Comparison of ENCODE assay signal across 8 cellular contexts in genomic region chr15:90184119-90184785, GRCh38. TPM values are rescaled to one million over a fixed set of nuclear protein-coding genes. Genes with fewer than 3 reads are reported as not detected.
DNase-seq lines count a peak whose midpoint lies in the region; ATAC-seq and TF ChIP-seq lines count a peak whose summit lies in the region.

No MANE protein-coding gene starts in this region.

- no peaks in the 10 kb centered on the region for H3K27me3 Mint-ChIP-seq in activated naive CD4-positive, alpha-beta T cell treated with anti-CD3 and anti-CD28 coated beads for 36 hours (ENCODE audit: low read depth)

- DNase-seq in activated naive CD4-positive, alpha-beta T cell treated with Interleukin-2 at 50 U/mL for 16 hours, result peak; percentile 58
- no peak for DNase-seq in activated naive CD4-positive, alpha-beta T cell (lab: John Stamatoyannopoulos, UW)
- peak; percentile 76 for DNase-seq in NCI-H2196 (lab: John Stamatoyannopoulos, UW; ENCODE audit: unreplicated experiment)
- peak; percentile 21 for DNase-seq in activated naive CD4-positive, alpha-beta T cell treated with anti-CD3 and anti-CD28 coated beads for 36 hours
- peak; percentile 87 to 92 for DNase-seq in cardiac muscle cell (ENCODE audit: low read depth in 1 of 2, low spot score in 1 of 2)
- DNase-seq in NCI-H1694 treated with DMSO at 0.1 percent for 48 hours (lab: John Stamatoyannopoulos, UW), result no peak

- H3K27ac Mint-ChIP-seq in activated naive CD4-positive, alpha-beta T cell treated with anti-CD3 and anti-CD28 coated beads for 36 hours, result peak overlapping the region; percentile 2

- H2AFZ ChIP-seq in parathyroid adenoma, result peak overlapping the region; percentile 65

- H3K27ac ChIP-seq in cardiac muscle cell (peak overlapping the region; percentile 79), parathyroid adenoma (peak overlapping the region; percentile 99)

- peak overlapping the region; percentile 59 for H3K4me2 ChIP-seq in parathyroid adenoma (ENCODE audit: low read length)

- H3K9me3 Mint-ChIP-seq in activated naive CD4-positive, alpha-beta T cell treated with anti-CD3 and anti-CD28 coated beads for 36 hours, result no peaks in the 10 kb centered on the region

- no peaks in the 10 kb centered on the region for H3K36me3 Mint-ChIP-seq in activated naive CD4-positive, alpha-beta T cell treated with anti-CD3 and anti-CD28 coated beads for 36 hours (ENCODE audit: low read depth)

- H3K9me3 ChIP-seq in cardiac muscle cell (ENCODE audit: low read depth), result no peaks in the 10 kb centered on the region
- no peaks in the 10 kb centered on the region for H3K9me3 ChIP-seq in parathyroid adenoma (ENCODE audit: control insufficient read depth, low read length)

- H3K4me3 ChIP-seq in cardiac muscle cell (peak overlapping the region; percentile 45), parathyroid adenoma (ENCODE audit: low read depth, low read length) (peak overlapping the region; percentile 68)

- H3K4me1 ChIP-seq in cardiac muscle cell (ENCODE audit: low read depth), result peaks cover 7% of the 10 kb centered on the region
- peaks cover 6% of the 10 kb centered on the region for H3K4me1 ChIP-seq in parathyroid adenoma

- peaks cover 11% of the 10 kb centered on the region for H3K4me1 Mint-ChIP-seq in activated naive CD4-positive, alpha-beta T cell treated with anti-CD3 and anti-CD28 coated beads for 36 hours (ENCODE audit: low read depth)

- peak overlapping the region; percentile 53 for H3K9ac ChIP-seq in parathyroid adenoma

- CTCF ChIA-PET in activated naive CD4-positive, alpha-beta T cell treated with anti-CD3 and anti-CD28 coated beads for 36 hours (lab: Charles Lee), result interaction anchor here (0.6 to 1.0 kb wide), 5 partner anchors 19 to 630 kb away, joined by 3 to 7 read pairs (median 4); no protein-coding TSS in a partner anchor

- TF ChIP-seq CTCF in cardiac muscle cell (IDR thresholded peaks at IDR 0.05; ENCODE audit: low read depth, low read length) (no peak), parathyroid adenoma (IDR thresholded peaks at IDR 0.05) (no peak)

- intact Hi-C loops in activated naive CD4-positive, alpha-beta T cell treated with anti-CD3 and anti-CD28 coated beads for 36 hours (cut with micrococcal nuclease), result loop anchor here (2.0 kb wide), 1 partner anchor 49 kb away; the partner anchor contains the start of gene CIB1

- H3K4me3 Mint-ChIP-seq in activated naive CD4-positive, alpha-beta T cell treated with anti-CD3 and anti-CD28 coated beads for 36 hours, result peak overlapping the region; percentile 60

- H3K36me3 ChIP-seq in cardiac muscle cell (no peaks in the 10 kb centered on the region), parathyroid adenoma (ENCODE audit: control insufficient read depth, insufficient read depth, low read length) (no peaks in the 10 kb centered on the region)

- no peaks in the 10 kb centered on the region for H3K27me3 ChIP-seq in cardiac muscle cell
- no peaks in the 10 kb centered on the region for H3K27me3 ChIP-seq in parathyroid adenoma (ENCODE audit: control insufficient read depth, insufficient read depth, low read length)

- H3K79me2 ChIP-seq in parathyroid adenoma, result no peaks in the 10 kb centered on the region

- peak; percentile 43 for ATAC-seq in HG02678 (IDR thresholded peaks at IDR 0.05; ENCODE audit: unreplicated experiment)

RNA-seq across cellular contexts. Expression of gene SEMA4B, which starts 16.9 kb away (rescaled TPM):
- 1 to 10 TPM; 6.8 to 8.6 TPM for total RNA-seq in activated naive CD4-positive, alpha-beta T cell treated with anti-CD3 and anti-CD28 coated beads for 36 hours
- total RNA-seq in cardiac muscle cell, result 38.0 and 39.3 TPM in 2 replicates
- 43.1 and 44.9 TPM in 2 replicates for polyA plus RNA-seq in cardiac muscle cell

RNA-seq across cellular contexts. Expression of gene CIB1, which starts 49.5 kb away (rescaled TPM):
- 100 to 1,000 TPM; 156 to 171 TPM for total RNA-seq in activated naive CD4-positive, alpha-beta T cell treated with anti-CD3 and anti-CD28 coated beads for 36 hours
- total RNA-seq in cardiac muscle cell, result 18.1 and 30.8 TPM in 2 replicates
- 71.9 and 91.6 TPM in 2 replicates for polyA plus RNA-seq in cardiac muscle cell

RNA-seq across cellular contexts. Expression of gene GDPGP1, which starts 49.8 kb away (rescaled TPM):
- total RNA-seq in activated naive CD4-positive, alpha-beta T cell treated with anti-CD3 and anti-CD28 coated beads for 36 hours, result 1 to 10 TPM; 1.5 to 3.6 TPM
- total RNA-seq in cardiac muscle cell, result 9.1 and 16.2 TPM in 2 replicates
- 1.3 and 1.9 TPM in 2 replicates for polyA plus RNA-seq in cardiac muscle cell

Comparison
In these comparisons a context has a peak if more than half of its experiments do, and no peak if none do; other contexts are left out.
1. DNase-seq: peak in activated naive CD4-positive, alpha-beta T cell treated with Interleukin-2 at 50 U/mL for 16 hours (single experiment), NCI-H2196 (single experiment), activated naive CD4-positive, alpha-beta T cell treated with anti-CD3 and anti-CD28 coated beads for 36 hours (single experiment) and cardiac muscle cell (2 of 2); none in activated naive CD4-positive, alpha-beta T cell (0 of 4) and NCI-H1694 treated with DMSO at 0.1 percent for 48 hours (single experiment).